15 cellular contexts compared by ENCODE assay signal in genomic region chr14:68145036-68145435, GRCh38.
A peak's percentile ranks its signal among the peaks of the same experiment; 100 is the strongest.
DNase-seq lines count a peak whose midpoint lies in the region; TF ChIP-seq lines count a peak whose summit lies in the region.
"Had no signal": no experiment of that assay in that cellular context is flagged by ENCODE, and none has a peak within 500 bp of the region (broad histone marks: within the 10 kb centered on the region; RNA-seq: fewer than 3 reads in every experiment).

No MANE protein-coding gene starts in this region.

- no peak overlapping the region for H2AK5ac ChIP-seq in mesendoderm (ENCODE audit: low read length)

- no peak overlapping the region for H3K9ac ChIP-seq in mesendoderm (ENCODE audit: low read length)

- H3K4ac ChIP-seq in mesendoderm (ENCODE audit: low read depth, low read length) = no peak overlapping the region

- no CpG with 5 or more reads among the region's 2 CpGs for WGBS in mesendoderm (ENCODE audit: extremely low coverage, insufficient coverage, low lambda C conversion rate)
- over 99% methylated on average over 2 of the region's 2 CpGs for WGBS in thymus

- H3K36me3 ChIP-seq in mesendoderm (ENCODE audit: control insufficient read depth, insufficient read depth, low read length) (no peaks in the 10 kb centered on the region), thymus (ENCODE audit: control insufficient read depth, insufficient read depth) (no peaks in the 10 kb centered on the region)

- TF ChIP-seq CTCF in chondrocyte (IDR thresholded peaks at IDR 0.05) = no peak

- no peak overlapping the region for H3K4me3 ChIP-seq in mesendoderm (ENCODE audit: low read length)
- H3K4me3 ChIP-seq in thymus (ENCODE audit: low read length) = no peak overlapping the region

- H3K9me3 Mint-ChIP-seq in chondrocyte (ENCODE audit: low read depth) = peaks cover 18% of the 10 kb centered on the region

- H2BK5ac ChIP-seq in mesendoderm (ENCODE audit: low read length) = no peak overlapping the region

- no peaks in the 10 kb centered on the region for H3K79me1 ChIP-seq in mesendoderm (ENCODE audit: low read length)

- H2BK120ac ChIP-seq in mesendoderm (ENCODE audit: low read depth, low read length) = no peak overlapping the region

- H4K8ac ChIP-seq in mesendoderm (ENCODE audit: low read depth, low read length) = no peak overlapping the region

- H3K23ac ChIP-seq in mesendoderm (ENCODE audit: low read length) = no peak overlapping the region

- H3K27me3 Mint-ChIP-seq in chondrocyte (ENCODE audit: low read depth) = no peaks in the 10 kb centered on the region
- H3K27me3 Mint-ChIP-seq: CD8-positive, alpha-beta memory T cell had no signal

- no peaks in the 10 kb centered on the region for H3K79me2 ChIP-seq in mesendoderm (ENCODE audit: control insufficient read depth, insufficient read depth, low read length)

- no peak overlapping the region for H2BK15ac ChIP-seq in mesendoderm (replicated peaks; ENCODE audit: low read depth)

- no peak overlapping the region for H3K56ac ChIP-seq in mesendoderm (ENCODE audit: low read length)

- H3K18ac ChIP-seq in mesendoderm (ENCODE audit: low read length) = no peak overlapping the region

- H3K9me3 ChIP-seq in thymus (ENCODE audit: control insufficient read depth) = no peaks in the 10 kb centered on the region

- H3K4me2 ChIP-seq in mesendoderm (ENCODE audit: low read length) = no peak overlapping the region

- no peak overlapping the region for H4K5ac ChIP-seq in mesendoderm (ENCODE audit: low read length)

- H3K4me1 Mint-ChIP-seq in chondrocyte (ENCODE audit: low read depth) = peaks cover 84% of the 10 kb centered on the region

- H3K27me3 ChIP-seq in mesendoderm (ENCODE audit: insufficient read depth, low read length, poor library complexity) = no peaks in the 10 kb centered on the region
- no peaks in the 10 kb centered on the region for H3K27me3 ChIP-seq in thymus (ENCODE audit: control insufficient read depth, insufficient read depth)

- H3K36me3 Mint-ChIP-seq in chondrocyte (ENCODE audit: low read depth) = peaks cover 1% of the 10 kb centered on the region

- DNase-seq in HT1080 (ENCODE audit: low read depth) (peak; percentile 15), chondrocyte (ENCODE audit: low spot score) (no peak), mesendoderm (peak; percentile 39), DMS153 treated with DMSO at 0.1 percent for 48 hours (lab: John Stamatoyannopoulos, UW; ENCODE audit: unreplicated experiment) (no peak), cerebellar nuclear complex (lab: John Stamatoyannopoulos, UW) (no peak), NCI-H446 treated with DMSO at 0.1 percent for 48 hours (lab: John Stamatoyannopoulos, UW) (no peak), T-helper 9 cell (no peak)
- DNase-seq: activated T-cell treated with anti-CD3 and anti-CD28 coated beads for 4 hours; CD8-positive, alpha-beta memory T cell; NCI-H510A treated with DMSO at 0.1 percent for 48 hours; SHP77; stimulated activated CD4-positive, alpha-beta T cell treated with anti-CD3 and anti-CD28 coated beads, Interleukin-4, amount 100 ng/mL, for 1 hour; stimulated activated naive CD4-positive, alpha-beta T cell had no signal

- H3K27ac Mint-ChIP-seq in chondrocyte (ENCODE audit: unreplicated experiment) = peak overlapping the region; percentile 62

- H3K4me1 ChIP-seq in mesendoderm (ENCODE audit: control insufficient read depth, low read depth, low read length) (no peaks in the 10 kb centered on the region), thymus (ENCODE audit: control insufficient read depth, insufficient read depth, low read length) (peaks cover 24% of the 10 kb centered on the region)

- no peak overlapping the region for H3K27ac ChIP-seq in mesendoderm (ENCODE audit: low read depth, low read length)
- H3K27ac ChIP-seq in thymus (ENCODE audit: low read depth) = peak overlapping the region; percentile 74
- H3K27ac ChIP-seq: HL-60 had no signal

- H3K4me3 Mint-ChIP-seq in chondrocyte (ENCODE audit: unreplicated experiment) = no peak overlapping the region
- H3K4me3 Mint-ChIP-seq: CD8-positive, alpha-beta memory T cell had no signal

Comparison
In these comparisons a context has a peak if more than half of its experiments do, and no peak if none do; other contexts are left out.
1. DNase-seq: peak in HT1080 (single experiment) and mesendoderm (single experiment); none in chondrocyte (single experiment), DMS153 treated with DMSO at 0.1 percent for 48 hours (single experiment), cerebellar nuclear complex (0 of 2), NCI-H446 treated with DMSO at 0.1 percent for 48 hours (single experiment) and T-helper 9 cell (single experiment).